Comparison of ENCODE assay signal across 12 cellular contexts in genomic region chr9:16729656-16730055, GRCh38.
DNase-seq lines count a peak whose midpoint lies in the region; ATAC-seq and TF ChIP-seq lines count a peak whose summit lies in the region.
"Had no signal": no experiment of that assay in that cellular context is flagged by ENCODE, and none has a peak within 500 bp of the region (broad histone marks: within the 10 kb centered on the region; RNA-seq: fewer than 3 reads in every experiment).

No MANE protein-coding gene starts in this region.

- no peak overlapping the region for H2AK5ac ChIP-seq in IMR-90 (ENCODE audit: low read depth, low read length)

- CTCF ChIA-PET in IMR-90 (lab: Yijun Ruan, JAX) = interaction anchor here (1.1 kb wide), 1 partner anchor 12 kb away, joined by 3 read pairs; no protein-coding TSS in a partner anchor
- CTCF ChIA-PET in activated CD4-positive, alpha-beta T cell treated with anti-CD3 and anti-CD28 coated beads, Interleukin-2, amount 10 ng/mL, durations not matched to agents 7 days and 5 days (lab: Charles Lee) = no interaction called here

- POLR2A ChIA-PET in IMR-90 (lab: Charles Lee; ENCODE audit: unreplicated experiment) = no interaction called here
- POLR2A ChIA-PET in activated CD4-positive, alpha-beta T cell treated with anti-CD3 and anti-CD28 coated beads, Interleukin-2, amount 10 ng/mL, durations not matched to agents 7 days and 5 days (lab: Charles Lee) = no interaction called here

- H2BK120ac ChIP-seq in IMR-90 (ENCODE audit: low read depth, low read length) = no peak overlapping the region

- H3K14ac ChIP-seq in IMR-90 (replicated peaks; ENCODE audit: low read depth, low read length) = no peak overlapping the region

- H3K36me3 Mint-ChIP-seq in T-helper 2 cell treated with Interferon-gamma antibody and Interleukin-4, amounts not matched to agents 5 μg/mL and 100 μg/mL, for 36 hours (ENCODE audit: low read depth) = no peaks in the 10 kb centered on the region
- no peaks in the 10 kb centered on the region for H3K36me3 Mint-ChIP-seq in activated CD4-positive, alpha-beta T cell treated with anti-CD3 and anti-CD28 coated beads, Interleukin-2, amount 10 ng/mL, durations not matched to agents 7 days and 5 days (ENCODE audit: low read depth)

- H3K9me3 Mint-ChIP-seq in T-helper 2 cell treated with Interferon-gamma antibody and Interleukin-4, amounts not matched to agents 5 μg/mL and 100 μg/mL, for 36 hours = no peaks in the 10 kb centered on the region
- H3K9me3 Mint-ChIP-seq in activated CD4-positive, alpha-beta T cell treated with anti-CD3 and anti-CD28 coated beads, Interleukin-2, amount 10 ng/mL, durations not matched to agents 7 days and 5 days = no peaks in the 10 kb centered on the region

- no peak overlapping the region for H2AK9ac ChIP-seq in IMR-90 (replicated peaks; ENCODE audit: low read depth, low read length, poor library complexity)

- intact Hi-C loops in IMR-90 (cut with micrococcal nuclease) = loop anchor here (5.0 to 10.0 kb wide), 6 partner anchors 98 to 735 kb away; no protein-coding TSS in a partner anchor

- no peak overlapping the region for H3K27ac ChIP-seq in IMR-90 (ENCODE audit: insufficient read depth, low read length)
- H3K27ac ChIP-seq: BLaER1 treated with 17β-estradiol and CSF1 and Interleukin-3, amounts not matched to agents 10 nM and 100 nM; SJCRH30 had no signal

- peaks cover 10% of the 10 kb centered on the region for H3K4me1 ChIP-seq in IMR-90 (ENCODE audit: control insufficient read depth, insufficient read depth, low read length)

- H3K4me1 Mint-ChIP-seq in T-helper 2 cell treated with Interferon-gamma antibody and Interleukin-4, amounts not matched to agents 5 μg/mL and 100 μg/mL, for 36 hours (ENCODE audit: low read depth) = no peaks in the 10 kb centered on the region
- H3K4me1 Mint-ChIP-seq in activated CD4-positive, alpha-beta T cell treated with anti-CD3 and anti-CD28 coated beads, Interleukin-2, amount 10 ng/mL, durations not matched to agents 7 days and 5 days = no peaks in the 10 kb centered on the region

- no peak for TF ChIP-seq POLR2A in IMR-90 (IDR thresholded peaks at IDR 0.05; ENCODE audit: low read depth, low read length)

- no peak for TF ChIP-seq RAD21 in IMR-90 (IDR thresholded peaks at IDR 0.05; ENCODE audit: low read length)

- no peak overlapping the region for H3K23ac ChIP-seq in IMR-90 (ENCODE audit: low read depth, low read length)

- no peak overlapping the region for H4K91ac ChIP-seq in IMR-90 (ENCODE audit: insufficient read depth, low read depth, low read length)

- no peak overlapping the region for H3K9ac ChIP-seq in IMR-90 (ENCODE audit: low read depth, low read length)
- H3K9ac ChIP-seq: BLaER1 treated with 17β-estradiol and CSF1 and Interleukin-3, amounts not matched to agents 10 nM and 100 nM had no signal

- H3K4me3 ChIP-seq in IMR-90 (ENCODE audit: insufficient read depth, low read depth, low read length) (no peak overlapping the region), fibroblast of mammary gland (ENCODE audit: control insufficient read depth, low read depth, low read length) (no peak overlapping the region)
- H3K4me3 ChIP-seq: BLaER1 treated with 17β-estradiol and CSF1 and Interleukin-3, amounts not matched to agents 10 nM and 100 nM; SJCRH30 had no signal

- H3K4me3 Mint-ChIP-seq in T-helper 2 cell treated with Interferon-gamma antibody and Interleukin-4, amounts not matched to agents 5 μg/mL and 100 μg/mL, for 36 hours = no peak overlapping the region
- H3K4me3 Mint-ChIP-seq in activated CD4-positive, alpha-beta T cell treated with anti-CD3 and anti-CD28 coated beads, Interleukin-2, amount 10 ng/mL, durations not matched to agents 7 days and 5 days = no peak overlapping the region

- ATAC-seq in IMR-90 (ENCODE audit: low read depth) = no peak
- ATAC-seq: activated CD4-positive, CD25-positive, alpha-beta regulatory T cell treated with anti-CD3 and anti-CD28 coated beads, Interleukin-2, amount 50 U/mL, for 24 hours had no signal

- no peak overlapping the region for H4K5ac ChIP-seq in IMR-90 (ENCODE audit: low read depth, low read length)

- no peaks in the 10 kb centered on the region for H4K20me1 ChIP-seq in IMR-90 (ENCODE audit: insufficient read depth, low read length)

- H4K8ac ChIP-seq in IMR-90 (ENCODE audit: low read depth in 2 of 2, low read length in 2 of 2) = no peak overlapping the region

- WGBS in IMR-90 (ENCODE audit: extremely low coverage in 2 of 2, insufficient read length in 1 of 2), 2 experiments = 100% methylated on average over 1 of the region's 5 CpGs; no CpG with 5 or more reads in 1 of the 2 experiments

- H3K9me1 ChIP-seq in IMR-90 (ENCODE audit: insufficient read depth, low read length) = peaks cover 2% of the 10 kb centered on the region; the same call in 1 of the 2 replicates

- H3K18ac ChIP-seq in IMR-90 (ENCODE audit: low read depth, low read length) = no peak overlapping the region

- no peak overlapping the region for H2BK15ac ChIP-seq in IMR-90 (ENCODE audit: low read depth, low read length)

- TF ChIP-seq CTCF in IMR-90 (conservative IDR thresholded peaks at IDR 0.05; ENCODE audit: low read depth, low read length) = no peak
- no peak for TF ChIP-seq CTCF in fibroblast of mammary gland (conservative IDR thresholded peaks at IDR 0.05; ENCODE audit: control insufficient read depth, insufficient read depth, low read depth, low read length)

- in situ Hi-C loops in IMR-90 (cut with MboI; ENCODE audit: low sequenced_read_pairs) = no loop called here

- H3K36me3 ChIP-seq in IMR-90 (ENCODE audit: control insufficient read depth, insufficient read depth, low read length) = no peaks in the 10 kb centered on the region; the same call in 1 of the 2 replicates
- H3K36me3 ChIP-seq: BLaER1 treated with 17β-estradiol and CSF1 and Interleukin-3, amounts not matched to agents 10 nM and 100 nM; SJCRH30 had no signal

- dilution Hi-C loops in IMR-90 (cut with HindIII; ENCODE audit: low sequenced_read_pairs, unreplicated experiment) = no loop called here

- H3K9me3 ChIP-seq in IMR-90 (ENCODE audit: control insufficient read depth, insufficient read depth, low read length) = no peaks in the 10 kb centered on the region
- H3K9me3 ChIP-seq: BLaER1 treated with 17β-estradiol and CSF1 and Interleukin-3, amounts not matched to agents 10 nM and 100 nM; SJCRH30 had no signal

- H3K27me3 ChIP-seq in IMR-90 (ENCODE audit: control insufficient read depth, insufficient read depth, low read length) = no peaks in the 10 kb centered on the region
- H3K27me3 ChIP-seq: SJCRH30 had no signal

- H3K27ac Mint-ChIP-seq in T-helper 2 cell treated with Interferon-gamma antibody and Interleukin-4, amounts not matched to agents 5 μg/mL and 100 μg/mL, for 36 hours = no peak overlapping the region
- H3K27ac Mint-ChIP-seq in activated CD4-positive, alpha-beta T cell treated with anti-CD3 and anti-CD28 coated beads, Interleukin-2, amount 10 ng/mL, durations not matched to agents 7 days and 5 days = no peak overlapping the region

- no peak overlapping the region for H3K56ac ChIP-seq in IMR-90 (ENCODE audit: extremely low read depth, insufficient read depth, low read length)

- BruUV-seq in IMR-90 (replicated peaks; lab: Mats Ljungman, UMichigan) = no TSS peak

- no peak overlapping the region for H3K4me2 ChIP-seq in IMR-90 (ENCODE audit: low read depth, low read length)
- H3K4me2 ChIP-seq: BLaER1 treated with 17β-estradiol and CSF1 and Interleukin-3, amounts not matched to agents 10 nM and 100 nM had no signal

- H3K79me1 ChIP-seq in IMR-90 (ENCODE audit: low read depth in 1 of 2, low read length in 2 of 2) = peaks cover 0 to 44% of the 10 kb centered on the region in 2 experiments

- peaks cover 24% of the 10 kb centered on the region for H3K27me3 Mint-ChIP-seq in T-helper 2 cell treated with Interferon-gamma antibody and Interleukin-4, amounts not matched to agents 5 μg/mL and 100 μg/mL, for 36 hours (ENCODE audit: low read depth)
- H3K27me3 Mint-ChIP-seq in activated CD4-positive, alpha-beta T cell treated with anti-CD3 and anti-CD28 coated beads, Interleukin-2, amount 10 ng/mL, durations not matched to agents 7 days and 5 days = peaks cover 30% of the 10 kb centered on the region

- H3K4ac ChIP-seq in IMR-90 (ENCODE audit: low read depth, low read length) = no peak overlapping the region

- H2BK20ac ChIP-seq in IMR-90 (ENCODE audit: low read depth, low read length) = no peak overlapping the region

- peak; percentile 19 for DNase-seq in IMR-90
- peak; percentile 92 for DNase-seq in NCI-H2227 treated with DMSO at 0.1 percent for 48 hours (lab: John Stamatoyannopoulos, UW)
- DNase-seq in fibroblast of mammary gland (ENCODE audit: low read depth) = peak; percentile 33
- DNase-seq in retina = peak; percentile 33
- DNase-seq in anterior cingulate cortex (lab: John Stamatoyannopoulos, UW) = no peak
- no peak for DNase-seq in SKM-1 treated with dmso at 0.1 percent for 144 hours (lab: John Stamatoyannopoulos, UW; ENCODE audit: unreplicated experiment)
- no peak for DNase-seq in T-helper 2 cell treated with Interferon-gamma antibody and Interleukin-4, amounts not matched to agents 5 μg/mL and 100 μg/mL, for 36 hours (ENCODE audit: low spot score)
- no peak for DNase-seq in activated CD4-positive, alpha-beta T cell treated with anti-CD3 and anti-CD28 coated beads, Interleukin-2, amount 10 ng/mL, durations not matched to agents 7 days and 5 days
- DNase-seq: GDM1, SJCRH30 had no signal

- no peak overlapping the region for H2BK5ac ChIP-seq in IMR-90 (ENCODE audit: low read depth, low read length, poor library complexity, severe bottlenecking)

- H2AFZ ChIP-seq in IMR-90 (replicated peaks; ENCODE audit: low read length, poor library complexity) = no peak overlapping the region

TF ChIP-seq in IMR-90, 13 proteins besides CTCF, POLR2A, EP300 and RAD21:
- no peak for TF ChIP-seq CEBPB (IDR thresholded peaks at IDR 0.05; ENCODE audit: low read depth, low read length)
- TF ChIP-seq RFX5 (IDR thresholded peaks at IDR 0.05; ENCODE audit: low read depth, low read length) = no peak
- TF ChIP-seq SMC3 (IDR thresholded peaks at IDR 0.05; ENCODE audit: low read depth, low read length) = no peak
- TF ChIP-seq BHLHE40 (IDR thresholded peaks at IDR 0.05; ENCODE audit: low read depth, low read length) = no peak
- no peak for TF ChIP-seq RCOR1 (IDR thresholded peaks at IDR 0.05; ENCODE audit: insufficient replicate concordance, low read length)
- no peak for TF ChIP-seq NFE2L2 (IDR thresholded peaks at IDR 0.05; ENCODE audit: low read depth, low read length)
- TF ChIP-seq MAFK (IDR thresholded peaks at IDR 0.05; ENCODE audit: low read depth, low read length) = no peak
- TF ChIP-seq CHD1 (IDR thresholded peaks at IDR 0.05; ENCODE audit: low read depth, low read length) = no peak
- TF ChIP-seq USF2 (IDR thresholded peaks at IDR 0.05; ENCODE audit: low read depth, low read length) = no peak

Comparison
In these comparisons a context has a peak if more than half of its experiments do, and no peak if none do; other contexts are left out.
1. DNase-seq: peak in IMR-90 (single experiment), NCI-H2227 treated with DMSO at 0.1 percent for 48 hours (single experiment), fibroblast of mammary gland (single experiment) and retina (single experiment); none in anterior cingulate cortex (0 of 58), SKM-1 treated with dmso at 0.1 percent for 144 hours (single experiment), T-helper 2 cell treated with Interferon-gamma antibody and Interleukin-4, amounts not matched to agents 5 μg/mL and 100 μg/mL, for 36 hours (single experiment) and activated CD4-positive, alpha-beta T cell treated with anti-CD3 and anti-CD28 coated beads, Interleukin-2, amount 10 ng/mL, durations not matched to agents 7 days and 5 days (single experiment).